Comparison of ENCODE assay signal across 13 cellular contexts in genomic region chr2:191866195-191866594, GRCh38. TPM values are rescaled to one million over a fixed set of nuclear protein-coding genes. Genes with fewer than 3 reads are reported as not detected.
DNase-seq lines count a peak whose midpoint lies in the region; ATAC-seq, FAIRE-seq and TF ChIP-seq lines count a peak whose summit lies in the region.
"Had no signal": no experiment of that assay in that cellular context is flagged by ENCODE, and none has a peak within 500 bp of the region (broad histone marks: within the 10 kb centered on the region; RNA-seq: fewer than 3 reads in every experiment).

No MANE protein-coding gene starts in this region.

- H3K9me3 Mint-ChIP-seq in Caco-2 (ENCODE audit: unreplicated experiment) (no peaks in the 10 kb centered on the region), astrocyte (ENCODE audit: unreplicated experiment) (no peaks in the 10 kb centered on the region)
- H3K9me3 Mint-ChIP-seq: activated naive CD4-positive, alpha-beta T cell treated with anti-CD3 and anti-CD28 coated beads, Interleukin-2, amount 50 U/mL, for 72 hours; natural killer cell treated with Interleukin-12 subunit alpha and Interleukin-12 subunit beta and Interleukin-15 and Interleukin-18, amount 100 ng/mL, for 72 hours had no signal

- intact Hi-C loops in Caco-2 (cut with micrococcal nuclease; ENCODE audit: unreplicated experiment) = loop anchor here (5.0 kb wide), 3 partner anchors 111 to 299 kb away; no protein-coding TSS in a partner anchor
- intact Hi-C loops in kidney (cut with DNase I) = no loop called here

- H3K36me3 ChIP-seq in Caco-2 (ENCODE audit: control insufficient read depth, insufficient read depth, low read length) (no peaks in the 10 kb centered on the region), astrocyte (ENCODE audit: insufficient read depth, low read length) (no peaks in the 10 kb centered on the region), kidney (ENCODE audit: control insufficient read depth in 1 of 2, insufficient read depth in 2 of 2, low read length in 2 of 2) (no peaks in the 10 kb centered on the region), rectal smooth muscle tissue (ENCODE audit: control insufficient read depth, insufficient read depth, low read length) (no peaks in the 10 kb centered on the region)
- H3K36me3 ChIP-seq: BLaER1 treated with 17β-estradiol and CSF1 and Interleukin-3, amounts not matched to agents 10 nM and 100 nM had no signal

- no TSS peak for BruUV-seq in Caco-2 (replicated peaks; lab: Mats Ljungman, UMichigan)

- no peaks in the 10 kb centered on the region for H3K79me2 ChIP-seq in astrocyte (ENCODE audit: insufficient read depth, low read length)

- no peak for DNase-seq in Caco-2
- no peak for DNase-seq in astrocyte (ENCODE audit: low read depth)
- DNase-seq in kidney = no peak
- DNase-seq in A172 (ENCODE audit: low spot score) = no peak
- DNase-seq in HuH-7.5 (ENCODE audit: low spot score) = no peak
- DNase-seq: NCI-H1694 had no signal

- peak overlapping the region; percentile 94 for H3K27ac Mint-ChIP-seq in Caco-2 (ENCODE audit: unreplicated experiment)
- peak overlapping the region; percentile 88 for H3K27ac Mint-ChIP-seq in astrocyte (ENCODE audit: unreplicated experiment)
- H3K27ac Mint-ChIP-seq: activated naive CD4-positive, alpha-beta T cell treated with anti-CD3 and anti-CD28 coated beads, Interleukin-2, amount 50 U/mL, for 72 hours; natural killer cell treated with Interleukin-12 subunit alpha and Interleukin-12 subunit beta and Interleukin-15 and Interleukin-18, amount 100 ng/mL, for 72 hours had no signal

- TF ChIP-seq CTCF in Caco-2 (IDR thresholded peaks at IDR 0.05; ENCODE audit: insufficient read depth in 1 of 2, low read depth in 1 of 2, low read length in 1 of 2, severe bottlenecking in 1 of 2, unreplicated experiment in 1 of 2) (no peak), astrocyte (IDR thresholded peaks at IDR 0.05; ENCODE audit: insufficient read depth, low read depth, low read length) (no peak), kidney (IDR thresholded peaks at IDR 0.05; ENCODE audit: borderline replicate concordance, extremely low read depth, insufficient read depth) (no peak)

- H3K4me1 Mint-ChIP-seq in Caco-2 (ENCODE audit: low read depth, unreplicated experiment) (peaks cover 18% of the 10 kb centered on the region), astrocyte (ENCODE audit: low read depth, unreplicated experiment) (peaks cover 30% of the 10 kb centered on the region)

- no peaks in the 10 kb centered on the region for H3K27me3 Mint-ChIP-seq in Caco-2 (ENCODE audit: insufficient read depth, unreplicated experiment)
- no peaks in the 10 kb centered on the region for H3K27me3 Mint-ChIP-seq in astrocyte (ENCODE audit: low read depth, unreplicated experiment)

- H3K4me3 Mint-ChIP-seq in Caco-2 (ENCODE audit: unreplicated experiment) (peak overlapping the region; percentile 33), astrocyte (ENCODE audit: unreplicated experiment) (no peak overlapping the region)
- H3K4me3 Mint-ChIP-seq: natural killer cell treated with Interleukin-12 subunit alpha and Interleukin-12 subunit beta and Interleukin-15 and Interleukin-18, amount 100 ng/mL, for 72 hours had no signal

- H3K9me3 ChIP-seq in Caco-2 = peaks cover 7% of the 10 kb centered on the region; the same call in 1 of the 2 replicates
- no peaks in the 10 kb centered on the region for H3K9me3 ChIP-seq in astrocyte (ENCODE audit: insufficient read depth, low read depth, low read length)
- H3K9me3 ChIP-seq in kidney (ENCODE audit: control insufficient read depth in 1 of 2, low read length in 2 of 2) = no peaks in the 10 kb centered on the region
- H3K9me3 ChIP-seq: BLaER1 treated with 17β-estradiol and CSF1 and Interleukin-3, amounts not matched to agents 10 nM and 100 nM; testis had no signal

- no peak for ATAC-seq in HG02798 (IDR thresholded peaks at IDR 0.05; ENCODE audit: poor library complexity, unreplicated experiment)
- no peak for ATAC-seq in GM21576 (IDR thresholded peaks at IDR 0.05; ENCODE audit: unreplicated experiment)
- ATAC-seq: activated naive CD4-positive, alpha-beta T cell treated with anti-CD3 and anti-CD28 coated beads, Interleukin-2, amount 50 U/mL, for 72 hours; natural killer cell treated with Interleukin-12 subunit alpha and Interleukin-12 subunit beta and Interleukin-15 and Interleukin-18, amount 100 ng/mL, for 72 hours had no signal

- no peaks in the 10 kb centered on the region for H3K27me3 ChIP-seq in Caco-2 (replicated peaks; ENCODE audit: control insufficient read depth, insufficient read depth, low read length)
- H3K27me3 ChIP-seq in astrocyte (ENCODE audit: insufficient read depth, low read length) = no peaks in the 10 kb centered on the region
- H3K27me3 ChIP-seq in rectal smooth muscle tissue (ENCODE audit: control insufficient read depth, insufficient read depth, low read length) = no peaks in the 10 kb centered on the region
- H3K27me3 ChIP-seq: BLaER1 treated with 17β-estradiol and CSF1 and Interleukin-3, amounts not matched to agents 10 nM and 100 nM; testis had no signal

- POLR2A ChIA-PET in Caco-2 (lab: Charles Lee) = no interaction called here

- H3K36me3 Mint-ChIP-seq in Caco-2 (ENCODE audit: insufficient read depth, unreplicated experiment) (peaks cover 4% of the 10 kb centered on the region), astrocyte (ENCODE audit: low read depth, unreplicated experiment) (no peaks in the 10 kb centered on the region)
- H3K36me3 Mint-ChIP-seq: activated naive CD4-positive, alpha-beta T cell treated with anti-CD3 and anti-CD28 coated beads, Interleukin-2, amount 50 U/mL, for 72 hours; natural killer cell treated with Interleukin-12 subunit alpha and Interleukin-12 subunit beta and Interleukin-15 and Interleukin-18, amount 100 ng/mL, for 72 hours had no signal

- H3K27ac ChIP-seq in astrocyte (ENCODE audit: low read depth, low read length) (peak overlapping the region; percentile 80), kidney (ENCODE audit: low read depth in 2 of 2, low read length in 2 of 2) (peak overlapping the region; percentile 83 to 88), rectal smooth muscle tissue (ENCODE audit: low read depth, low read length) (peak overlapping the region; percentile 84)
- H3K27ac ChIP-seq: BLaER1 treated with 17β-estradiol and CSF1 and Interleukin-3, amounts not matched to agents 10 nM and 100 nM had no signal

- H3K9ac ChIP-seq in astrocyte (ENCODE audit: low read length) = peak overlapping the region; percentile 56
- no peak overlapping the region for H3K9ac ChIP-seq in kidney (ENCODE audit: low read length in 2 of 2)
- no peak overlapping the region for H3K9ac ChIP-seq in rectal smooth muscle tissue (ENCODE audit: low read length)
- H3K9ac ChIP-seq: BLaER1 treated with 17β-estradiol and CSF1 and Interleukin-3, amounts not matched to agents 10 nM and 100 nM had no signal

- H2AFZ ChIP-seq in astrocyte (ENCODE audit: low read depth, low read length) = peak overlapping the region; percentile 50

- H3K4me3 ChIP-seq in Caco-2 (ENCODE audit: low read depth, low read length) = no peak overlapping the region
- no peak overlapping the region for H3K4me3 ChIP-seq in astrocyte (ENCODE audit: insufficient read depth, low read depth, low read length)
- peak overlapping the region in 1 of 2 donors; percentile 9 for H3K4me3 ChIP-seq in kidney (ENCODE audit: low read length in 2 of 2)
- H3K4me3 ChIP-seq in rectal smooth muscle tissue (ENCODE audit: low read length) = no peak overlapping the region
- H3K4me3 ChIP-seq: BLaER1 treated with 17β-estradiol and CSF1 and Interleukin-3, amounts not matched to agents 10 nM and 100 nM; testis had no signal

- peak overlapping the region; percentile 70 for H3K4me2 ChIP-seq in astrocyte (ENCODE audit: low read length)

- FAIRE-seq in astrocyte (lab: Jason Lieb, UNC) (peak; percentile 50), kidney (lab: Jason Lieb, UNC) (no peak)

- H3K4me1 ChIP-seq in Caco-2 (peaks cover 21% of the 10 kb centered on the region), astrocyte (ENCODE audit: insufficient read depth, low read length) (peaks cover 29% of the 10 kb centered on the region), kidney (ENCODE audit: control insufficient read depth in 1 of 2, insufficient read depth in 1 of 2, low read depth in 1 of 2, low read length in 2 of 2) (peaks cover 12 to 22% of the 10 kb centered on the region in 2 donors), rectal smooth muscle tissue (ENCODE audit: control insufficient read depth, insufficient read depth, low read length) (peaks cover 39% of the 10 kb centered on the region)

- no peaks in the 10 kb centered on the region for H4K20me1 ChIP-seq in astrocyte (ENCODE audit: insufficient read depth, low read length)
- H4K20me1 ChIP-seq: BLaER1 treated with 17β-estradiol and CSF1 and Interleukin-3, amounts not matched to agents 10 nM and 100 nM had no signal

- CTCF ChIA-PET in Caco-2 (lab: Charles Lee) = no interaction called here

RNA-seq across cellular contexts. Expression of gene CAVIN2, which starts 19.3 kb away (rescaled TPM):
- total RNA-seq in Caco-2 (2022) = not detected in 2 replicates
- 1.9 and 2.8 TPM in 2 replicates for total RNA-seq in astrocyte
- 55.0 TPM for total RNA-seq in kidney
- polyA plus RNA-seq in kidney (ENCODE audit: insufficient read depth, low read depth, low replicate concordance) = 17.9 TPM
- 136 and 177 TPM in 2 replicates for total RNA-seq in A172 (2014; rRNA removed; shearing (Covaris generic))
- total RNA-seq: activated naive CD4-positive, alpha-beta T cell treated with anti-CD3 and anti-CD28 coated beads, Interleukin-2, amount 50 U/mL, for 72 hours; natural killer cell treated with Interleukin-12 subunit alpha and Interleukin-12 subunit beta and Interleukin-15 and Interleukin-18, amount 100 ng/mL, for 72 hours had no signal

Comparison
In these comparisons a context has a peak if more than half of its experiments do, and no peak if none do; other contexts are left out.
1. RNA of gene CAVIN2, which starts 19.3 kb away (total RNA-seq): 136 to 177 TPM in A172 and 55.0 TPM in kidney (single experiment); 1.9 to 2.8 TPM in astrocyte and not detected in Caco-2; every median in the first group is over 10 times any median in the second.
2. Peak in every context shown above with its lines, with median percentiles within 50 percentile points of each other: H3K27ac ChIP-seq.